8 cellular contexts compared by ENCODE assay signal in the genomic region with DNA sequence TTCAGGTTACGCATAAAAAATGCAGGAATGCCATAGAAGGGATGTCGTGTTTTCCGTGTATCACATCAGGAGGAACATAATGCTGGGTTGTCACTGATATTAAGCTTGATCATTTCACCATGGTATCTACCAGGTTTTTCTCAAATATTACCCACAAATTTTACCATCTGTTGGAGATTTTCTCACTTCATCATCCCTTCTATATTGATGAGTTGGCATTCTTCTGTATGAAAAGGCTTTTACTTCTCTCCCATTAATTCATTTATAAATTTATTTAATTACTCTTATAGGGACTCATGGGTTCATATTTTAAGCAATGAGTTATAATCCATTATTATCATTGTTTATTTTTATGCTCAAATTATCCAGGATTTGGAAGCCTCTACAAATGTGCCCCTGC.
"Had no signal": no experiment of that assay in that cellular context is flagged by ENCODE, and none has a peak within 500 bp of the region (broad histone marks: within the 10 kb centered on the region; RNA-seq: fewer than 3 reads in every experiment).

No MANE protein-coding gene starts in this region.

- H3K4me1 Mint-ChIP-seq: IgD-negative memory B cell had no signal

- H3K4me3 ChIP-seq: GM23248, HAP-1 had no signal

- DNase-seq: GM23248, H7, HFFc6, KG1 had no signal

- H3K27ac ChIP-seq: GM23248, HL-60 had no signal

- ATAC-seq: HCT116 had no signal

- H3K36me3 Mint-ChIP-seq: IgD-negative memory B cell had no signal

- H3K9me3 Mint-ChIP-seq: HFFc6 had no signal

- H3K4me3 Mint-ChIP-seq: HFFc6, IgD-negative memory B cell had no signal

- H3K36me3 ChIP-seq: HAP-1 had no signal

- H3K9ac ChIP-seq: GM23248 had no signal

- H3K4me1 ChIP-seq: HAP-1 had no signal

- H2AFZ ChIP-seq: GM23248 had no signal

- H3K27ac Mint-ChIP-seq: HFFc6, IgD-negative memory B cell had no signal

- H3K27me3 Mint-ChIP-seq: IgD-negative memory B cell had no signal

- H3K9me3 ChIP-seq: HAP-1 had no signal
